1 cellular context compared by ENCODE assay signal in genomic region chr2:9846554-9846953, GRCh38.
TF ChIP-seq lines count a peak whose summit lies in the region.

No MANE protein-coding gene starts in this region.

TF ChIP-seq in SK-N-SH, 30 proteins besides CTCF, POLR2A, EP300 and RAD21 (continued from another document):
- TF ChIP-seq, protein P1, sequence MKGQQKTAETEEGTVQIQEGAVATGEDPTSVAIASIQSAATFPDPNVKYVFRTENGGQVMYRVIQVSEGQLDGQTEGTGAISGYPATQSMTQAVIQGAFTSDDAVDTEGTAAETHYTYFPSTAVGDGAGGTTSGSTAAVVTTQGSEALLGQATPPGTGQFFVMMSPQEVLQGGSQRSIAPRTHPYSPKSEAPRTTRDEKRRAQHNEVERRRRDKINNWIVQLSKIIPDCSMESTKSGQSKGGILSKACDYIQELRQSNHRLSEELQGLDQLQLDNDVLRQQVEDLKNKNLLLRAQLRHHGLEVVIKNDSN (IDR thresholded peaks at IDR 0.05; ENCODE audit: borderline replicate concordance, low read depth) = no peak
- peak; percentile 56; the same call in 1 of the 2 replicates for TF ChIP-seq TCF12 (IDR thresholded peaks at IDR 0.05)
- no peak for TF ChIP-seq SIN3A (IDR thresholded peaks at IDR 0.05; ENCODE audit: borderline replicate concordance, low read depth, low read length)
- no peak for TF ChIP-seq JUND (IDR thresholded peaks at IDR 0.05)
TF ChIP-seq in SK-N-SH: peak in this region for 2.
